12 cellular contexts compared by ENCODE assay signal in genomic region chr15:40955141-40955903, GRCh38. TPM values are rescaled to one million over a fixed set of nuclear protein-coding genes. Genes with fewer than 3 reads are reported as not detected.
DNase-seq lines count a peak whose midpoint lies in the region; ATAC-seq and TF ChIP-seq lines count a peak whose summit lies in the region.
"Had no signal": no experiment of that assay in that cellular context is flagged by ENCODE, and none has a peak within 500 bp of the region (broad histone marks: within the 10 kb centered on the region; RNA-seq: fewer than 3 reads in every experiment).

No MANE protein-coding gene starts in this region.

- no TSS peak for BruUV-seq in PC-3 (replicated peaks; lab: Mats Ljungman, UMichigan)

- H3K9me3 ChIP-seq in HAP-1: no peaks in the 10 kb centered on the region
- H3K9me3 ChIP-seq in neural progenitor cell (ENCODE audit: low read depth): no peaks in the 10 kb centered on the region
- no peaks in the 10 kb centered on the region for H3K9me3 ChIP-seq in PC-3 (ENCODE audit: low read length)

- peaks cover 18% of the 10 kb centered on the region for H3K36me3 Mint-ChIP-seq in brain
- peaks cover 3% of the 10 kb centered on the region for H3K36me3 Mint-ChIP-seq in neural progenitor cell

- TF ChIP-seq CTCF in brain (conservative IDR thresholded peaks at IDR 0.05): no peak
- no peak for TF ChIP-seq CTCF in neural progenitor cell (IDR thresholded peaks at IDR 0.05)
- TF ChIP-seq CTCF in PC-3 (conservative IDR thresholded peaks at IDR 0.05; ENCODE audit: low read depth, low read length): no peak

- H4K20me1 ChIP-seq in neural progenitor cell (ENCODE audit: low read depth) (no peaks in the 10 kb centered on the region), PC-3 (ENCODE audit: low read length) (no peaks in the 10 kb centered on the region)

- CTCF ChIA-PET in HEK293T (lab: Yijun Ruan, JAX): no interaction called here
- CTCF ChIA-PET in PC-3 (lab: Charles Lee): no interaction called here

- H3K4me2 ChIP-seq in neural progenitor cell: no peak overlapping the region
- no peak overlapping the region for H3K4me2 ChIP-seq in PC-3 (ENCODE audit: low read length)

- in situ Hi-C loops in HAP-1 (cut with MboI; ENCODE audit: low sequenced_read_pairs): no loop called here

- H3K27me3 Mint-ChIP-seq in brain (peaks cover 35% of the 10 kb centered on the region), neural progenitor cell (ENCODE audit: insufficient read depth, low read depth) (peaks cover 16% of the 10 kb centered on the region)

- no peak overlapping the region for H2AFZ ChIP-seq in neural progenitor cell (replicated peaks)
- H2AFZ ChIP-seq in PC-3 (ENCODE audit: low read length): no peak overlapping the region

- peaks cover 77% of the 10 kb centered on the region for H3K4me1 Mint-ChIP-seq in brain
- peaks cover 28% of the 10 kb centered on the region for H3K4me1 Mint-ChIP-seq in neural progenitor cell

- H3K27ac Mint-ChIP-seq in brain: no peak overlapping the region
- no peak overlapping the region for H3K27ac Mint-ChIP-seq in neural progenitor cell

- peak overlapping the region; percentile 53; the same call in 1 of the 2 replicates for H3K4me3 ChIP-seq in HAP-1
- H3K4me3 ChIP-seq in neural progenitor cell: no peak overlapping the region
- no peak overlapping the region for H3K4me3 ChIP-seq in PC-3 (ENCODE audit: low read length)

- intact Hi-C loops in PC-3 (cut with micrococcal nuclease): no loop called here

- H3K27me3 ChIP-seq in HAP-1 (ENCODE audit: low read depth): no peaks in the 10 kb centered on the region
- peaks cover 17% of the 10 kb centered on the region for H3K27me3 ChIP-seq in neural progenitor cell
- no peaks in the 10 kb centered on the region for H3K27me3 ChIP-seq in PC-3 (ENCODE audit: low read length)

- ATAC-seq in PC-3: no peak
- ATAC-seq in GM21447 (IDR thresholded peaks at IDR 0.05; ENCODE audit: unreplicated experiment): no peak

- peak; percentile 26 for DNase-seq in NCI-H82 (lab: John Stamatoyannopoulos, UW)
- no peak for DNase-seq in NCI-H82 treated with DMSO at 0.1 percent for 48 hours (lab: John Stamatoyannopoulos, UW; ENCODE audit: unreplicated experiment)
- DNase-seq in HAP-1 (ENCODE audit: low spot score in 2 of 2): no peak
- DNase-seq in neural progenitor cell (ENCODE audit: low spot score): no peak
- no peak for DNase-seq in HEK293T (ENCODE audit: extremely low spot score)
- DNase-seq in PC-3: no peak
- DNase-seq: activated CD8-positive, alpha-beta memory T cell treated with anti-CD3 and anti-CD28 coated beads, Interleukin-2, amount 50 U/mL, for 48 hours; mammary epithelial cell; NCI-H1092 treated with DMSO at 0.1 percent for 48 hours had no signal

- H3K9ac ChIP-seq in neural progenitor cell (no peak overlapping the region), PC-3 (ENCODE audit: low read length) (no peak overlapping the region)

- peak overlapping the region; percentile 89 to 97 (median 94) for H3K4me3 Mint-ChIP-seq in brain
- H3K4me3 Mint-ChIP-seq in neural progenitor cell: peak overlapping the region; percentile 50

- POLR2A ChIA-PET in HEK293T (lab: Yijun Ruan, JAX) (interaction anchor here (2.5 to 9.1 kb wide), 5 partner anchors 8 to 24 kb away, joined by 9 to 146 read pairs (median 32); no protein-coding TSS in a partner anchor), PC-3 (lab: Charles Lee; ENCODE audit: unreplicated experiment) (no interaction called here)

- H3K36me3 ChIP-seq in HAP-1 (replicated peaks) (peaks cover 26% of the 10 kb centered on the region), neural progenitor cell (no peaks in the 10 kb centered on the region), PC-3 (ENCODE audit: low read depth, low read length) (no peaks in the 10 kb centered on the region)

- H3K79me2 ChIP-seq in neural progenitor cell (ENCODE audit: low read depth): no peaks in the 10 kb centered on the region
- no peaks in the 10 kb centered on the region for H3K79me2 ChIP-seq in PC-3 (ENCODE audit: low read length)

- peaks cover 13% of the 10 kb centered on the region for H3F3A ChIP-seq in neural progenitor cell (ENCODE audit: low read depth)
- H3F3A ChIP-seq in PC-3 (ENCODE audit: low read length, unreplicated experiment): no peaks in the 10 kb centered on the region

- H3K27ac ChIP-seq in neural progenitor cell: no peak overlapping the region
- no peak overlapping the region for H3K27ac ChIP-seq in PC-3 (ENCODE audit: low read length)

- no peaks in the 10 kb centered on the region for H3K9me3 Mint-ChIP-seq in brain
- H3K9me3 Mint-ChIP-seq in neural progenitor cell: no peaks in the 10 kb centered on the region

- H3K9me2 ChIP-seq in PC-3 (replicated peaks; ENCODE audit: low read length): no peaks in the 10 kb centered on the region

- H3K4me1 ChIP-seq in HAP-1: peaks cover 22% of the 10 kb centered on the region
- H3K4me1 ChIP-seq in neural progenitor cell: peaks cover 13% of the 10 kb centered on the region
- peaks cover 16% of the 10 kb centered on the region for H3K4me1 ChIP-seq in PC-3 (ENCODE audit: insufficient read depth, low read length)

TF ChIP-seq in HEK293T, 16 proteins besides CTCF, POLR2A, EP300 and RAD21:
- TF ChIP-seq PKNOX1 (IDR thresholded peaks at IDR 0.05) (no peak), L3MBTL2 (conservative IDR thresholded peaks at IDR 0.05) (no peak), SP1 (IDR thresholded peaks at IDR 0.05) (no peak), FOXK2 (IDR thresholded peaks at IDR 0.05) (no peak), ARNT (IDR thresholded peaks at IDR 0.05) (no peak), FOXM1 (IDR thresholded peaks at IDR 0.05; ENCODE audit: borderline replicate concordance) (no peak), ZNF384 (IDR thresholded peaks at IDR 0.05) (no peak), ELF4 (IDR thresholded peaks at IDR 0.05) (no peak), TARDBP (IDR thresholded peaks at IDR 0.05) (no peak), FOXA1 (IDR thresholded peaks at IDR 0.05) (no peak), BHLHE40 (IDR thresholded peaks at IDR 0.05; ENCODE audit: borderline replicate concordance) (no peak), SUZ12 (IDR thresholded peaks at IDR 0.05) (no peak), CTBP1 (IDR thresholded peaks at IDR 0.05; ENCODE audit: borderline replicate concordance) (no peak), HDGF (IDR thresholded peaks at IDR 0.05; ENCODE audit: borderline replicate concordance) (no peak), NFRKB (IDR thresholded peaks at IDR 0.05) (no peak), LEF1 (IDR thresholded peaks at IDR 0.05; ENCODE audit: borderline replicate concordance) (no peak)

RNA-seq across cellular contexts. Expression of gene CHAC1, which starts 2.1 kb away (rescaled TPM):
- 16.9 TPM for polyA plus RNA-seq in brain (ENCODE audit: insufficient read depth, low read depth, low replicate concordance)
- total RNA-seq in neural progenitor cell (ENCODE audit: low replicate concordance) (2.4 and 4.8 TPM in 2 replicates), PC-3 (2014; rRNA removed) (6.2 and 13.3 TPM in 2 replicates)

RNA-seq across cellular contexts. Expression of gene DLL4, which starts 26.2 kb away (rescaled TPM):
- 6.8 TPM for polyA plus RNA-seq in brain (ENCODE audit: insufficient read depth, low read depth, low replicate concordance)
- total RNA-seq in neural progenitor cell (ENCODE audit: low replicate concordance) (0.12 TPM in 1 of 2 replicates, not detected in the other), PC-3 (2014; rRNA removed) (2.2 and 2.9 TPM in 2 replicates)
- total RNA-seq: T-helper 2 cell treated with Interferon-gamma antibody and Interleukin-4, amounts not matched to agents 100 ng/mL and 5 ng/mL, for 36 hours had no signal
- polyA plus RNA-seq: mammary epithelial cell had no signal
